Comparison of ENCODE assay signal across 16 cellular contexts in genomic region chr22:42813501-42813900, GRCh38.
"Had no signal": no experiment of that assay in that cellular context is flagged by ENCODE, and none has a peak within 500 bp of the region (broad histone marks: within the 10 kb centered on the region; RNA-seq: fewer than 3 reads in every experiment).

No MANE protein-coding gene starts in this region.

- H3K9me3 ChIP-seq: neutrophil, spleen, thoracic aorta had no signal

- H3K4me3 ChIP-seq: spleen, thoracic aorta had no signal

- H3K27ac ChIP-seq: brain microvascular endothelial cell, neutrophil, spleen, thoracic aorta had no signal

- H3K27me3 ChIP-seq: brain microvascular endothelial cell, neutrophil, spleen had no signal

- H3K27me3 Mint-ChIP-seq: activated naive CD8-positive, alpha-beta T cell treated with anti-CD3 and anti-CD28 coated beads, Interleukin-2, amount 10 ng/mL, durations not matched to agents 7 days and 5 days; effector memory CD8-positive, alpha-beta T cell; naive thymus-derived CD8-positive, alpha-beta T cell had no signal

- DNase-seq: activated CD4-positive, alpha-beta T cell treated with anti-CD3 and anti-CD28 coated beads, Interleukin-2, amount 50 U/mL, for 1 hour; activated CD8-positive, alpha-beta memory T cell treated with anti-CD3 and anti-CD28 coated beads for 24 hours; activated naive CD4-positive, alpha-beta T cell; activated naive CD8-positive, alpha-beta T cell treated with anti-CD3 and anti-CD28 coated beads, Interleukin-2, amount 10 ng/mL, durations not matched to agents 7 days and 5 days; anterior cingulate cortex; brain microvascular endothelial cell; effector memory CD8-positive, alpha-beta T cell; foreskin melanocyte; immature natural killer cell; naive thymus-derived CD8-positive, alpha-beta T cell; spleen; SW 1271 had no signal

- H3K27ac Mint-ChIP-seq: activated naive CD8-positive, alpha-beta T cell treated with anti-CD3 and anti-CD28 coated beads, Interleukin-2, amount 10 ng/mL, durations not matched to agents 7 days and 5 days; T-helper 2 cell treated with Interferon-gamma antibody and Interleukin-4, amounts not matched to agents 5 μg/mL and 100 μg/mL, for 36 hours had no signal

- H3K4me3 Mint-ChIP-seq: activated naive CD8-positive, alpha-beta T cell treated with anti-CD3 and anti-CD28 coated beads, Interleukin-2, amount 10 ng/mL, durations not matched to agents 7 days and 5 days; effector memory CD8-positive, alpha-beta T cell; immature natural killer cell; naive thymus-derived CD8-positive, alpha-beta T cell; T-helper 2 cell treated with Interferon-gamma antibody and Interleukin-4, amounts not matched to agents 5 μg/mL and 100 μg/mL, for 36 hours had no signal

- H3K9me3 Mint-ChIP-seq: activated naive CD8-positive, alpha-beta T cell treated with anti-CD3 and anti-CD28 coated beads, Interleukin-2, amount 10 ng/mL, durations not matched to agents 7 days and 5 days; effector memory CD8-positive, alpha-beta T cell; immature natural killer cell; naive thymus-derived CD8-positive, alpha-beta T cell; T-helper 2 cell treated with Interferon-gamma antibody and Interleukin-4, amounts not matched to agents 5 μg/mL and 100 μg/mL, for 36 hours had no signal

- ATAC-seq: effector memory CD8-positive, alpha-beta T cell; naive thymus-derived CD8-positive, alpha-beta T cell; sciatic nerve had no signal
